8 cellular contexts compared by ENCODE assay signal in genomic region chr3:17894434-17895060, GRCh38.
DNase-seq lines count a peak whose midpoint lies in the region; ATAC-seq, FAIRE-seq and TF ChIP-seq lines count a peak whose summit lies in the region.

No MANE protein-coding gene starts in this region.

- in situ Hi-C loops in ACHN (cut with HindIII; ENCODE audit: low pct_ligation_motif_present, low pct_unique_long_range_greater_than_20kb, low sequenced_read_pairs) = no loop called here

- peak; percentile 55 for DNase-seq in ACHN
- peak; percentile 27 for DNase-seq in SKM-1 (lab: John Stamatoyannopoulos, UW; ENCODE audit: unreplicated experiment)
- DNase-seq in epithelial cell of prostate (ENCODE audit: low read depth, low spot score) = peak; percentile 10
- DNase-seq in skeletal muscle cell (ENCODE audit: low read depth) = peak; percentile 17
- DNase-seq in GM12892 (ENCODE audit: insufficient read length) = no peak

- FAIRE-seq in GM12892 (lab: Jason Lieb, UNC) = no peak

- H3K4me3 ChIP-seq in skeletal muscle cell (ENCODE audit: low read depth, low read length) = no peak overlapping the region

- ATAC-seq in GM18508 (IDR thresholded peaks at IDR 0.05; ENCODE audit: insufficient read depth, unreplicated experiment) = peak; percentile 48
- ATAC-seq in HG03558 (IDR thresholded peaks at IDR 0.05; ENCODE audit: extremely low read depth, unreplicated experiment) = peak; percentile 74
- ATAC-seq in GM18505 (IDR thresholded peaks at IDR 0.05; ENCODE audit: unreplicated experiment) = no peak

- no peak for TF ChIP-seq POLR2A in GM18505 (IDR thresholded peaks at IDR 0.05; ENCODE audit: borderline replicate concordance, extremely low read depth, insufficient read depth, insufficient read length)
- no peak for TF ChIP-seq POLR2A in GM12892 (IDR thresholded peaks at IDR 0.05; ENCODE audit: low read depth, low read length)

- H3K27ac ChIP-seq in epithelial cell of prostate = no peak overlapping the region
